26 cellular contexts compared by ENCODE assay signal in the genomic region with DNA sequence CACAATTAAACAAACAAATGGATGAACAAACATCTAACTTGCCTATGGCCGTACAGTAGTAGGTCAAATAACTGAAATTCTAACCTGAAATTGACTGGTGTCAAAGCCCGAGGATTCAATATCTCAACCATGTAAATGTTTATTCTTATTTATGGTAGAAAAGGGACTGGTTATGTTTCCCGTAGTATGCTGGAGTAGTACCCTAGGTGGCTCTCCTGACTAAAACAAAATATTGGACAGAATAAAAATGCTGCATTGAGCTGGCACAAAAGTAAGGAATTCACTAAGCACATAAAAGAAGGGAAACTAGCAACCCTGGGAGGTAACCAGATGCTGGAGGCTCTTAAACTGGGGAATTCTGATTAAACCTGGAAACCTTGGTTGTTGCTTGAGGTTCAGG.
A peak's percentile ranks its signal among the peaks of the same experiment; 100 is the strongest.
DNase-seq lines count a peak whose midpoint lies in the region; ATAC-seq, FAIRE-seq and TF ChIP-seq lines count a peak whose summit lies in the region.
"Had no signal": no experiment of that assay in that cellular context is flagged by ENCODE, and none has a peak within 500 bp of the region (broad histone marks: within the 10 kb centered on the region; RNA-seq: fewer than 3 reads in every experiment).

No MANE protein-coding gene starts in this region.

- H3K4me3 ChIP-seq in keratinocyte (ENCODE audit: control insufficient read depth in 2 of 3, extremely low read depth in 1 of 3, insufficient read depth in 2 of 3, low read depth in 1 of 3, low read length in 3 of 3), result no peak overlapping the region
- H3K4me3 ChIP-seq in mucosa of descending colon, result no peak overlapping the region
- H3K4me3 ChIP-seq in heart left ventricle, result no peak overlapping the region
- H3K4me3 ChIP-seq: K562, neural progenitor cell had no signal

- TF ChIP-seq CTCF in LNCAP (IDR thresholded peaks at IDR 0.05) (peak; percentile 23; the same call in 1 of the 2 replicates), keratinocyte (optimal IDR thresholded peaks at IDR 0.05 in 1 of 3, IDR thresholded peaks at IDR 0.05 in 1 of 3, conservative IDR thresholded peaks at IDR 0.05 in 1 of 3; ENCODE audit: extremely low read depth in 1 of 3, insufficient read depth in 2 of 3, low read length in 3 of 3) (no peak), mucosa of descending colon (IDR thresholded peaks at IDR 0.05) (no peak), heart left ventricle (IDR thresholded peaks at IDR 0.05) (no peak)

- no peaks in the 10 kb centered on the region for H3K9me1 ChIP-seq in keratinocyte (ENCODE audit: control insufficient read depth, extremely low read depth, insufficient read depth, low read length)

- H3K9ac ChIP-seq in keratinocyte (ENCODE audit: control insufficient read depth, extremely low read depth, insufficient read depth, low read length), result no peak overlapping the region
- H3K9ac ChIP-seq: neural progenitor cell had no signal

- 91 to 95% (median 94%) methylated on average over 3 of the region's 3 CpGs for whole genome bisulfite sequencing in heart left ventricle, 4 donors

- H3K79me2 ChIP-seq in keratinocyte (ENCODE audit: control insufficient read depth, insufficient read depth, low read length), result no peaks in the 10 kb centered on the region

- no peak for TF ChIP-seq POLR2A in GM12891 (IDR thresholded peaks at IDR 0.05; ENCODE audit: low read depth, low read length)
- TF ChIP-seq POLR2A in heart left ventricle (IDR thresholded peaks at IDR 0.05), result no peak

- H3K9me3 ChIP-seq in keratinocyte (ENCODE audit: control insufficient read depth, low read depth, low read length) (no peaks in the 10 kb centered on the region), mucosa of descending colon (no peaks in the 10 kb centered on the region), heart left ventricle (peaks cover 0 to 13% (median 0%) of the 10 kb centered on the region in 12 donors)

- H3K36me3 ChIP-seq in keratinocyte (ENCODE audit: control insufficient read depth in 2 of 2, extremely low read depth in 1 of 2, insufficient read depth in 2 of 2, low read length in 2 of 2) (no peaks in the 10 kb centered on the region), mucosa of descending colon (ENCODE audit: low read depth) (no peaks in the 10 kb centered on the region), heart left ventricle (no peaks in the 10 kb centered on the region)
- H3K36me3 ChIP-seq: neural progenitor cell had no signal

- peak overlapping the region; percentile 3 for H2AFZ ChIP-seq in keratinocyte (ENCODE audit: control insufficient read depth, low read length)
- H2AFZ ChIP-seq: neural progenitor cell had no signal

- peak; percentile 14 for DNase-seq in Daoy (ENCODE audit: low read depth)
- peak; percentile 60 for DNase-seq in astrocyte of the hippocampus (ENCODE audit: low read depth, low spot score)
- no peak for DNase-seq in keratinocyte (ENCODE audit: low read depth, low spot score)
- no peak for DNase-seq in GM12891 (ENCODE audit: insufficient read length, low spot score)
- DNase-seq in mucosa of descending colon, result no peak
- DNase-seq in heart left ventricle, result no peak
- DNase-seq: activated CD4-positive, alpha-beta T cell treated with anti-CD3 and anti-CD28 coated beads for 36 hours; activated gamma-delta T cell; activated naive CD8-positive, alpha-beta T cell treated with anti-CD3 and anti-CD28 coated beads, Interleukin-2, amount 10 ng/mL, durations not matched to agents 7 days and 5 days; activated T-cell treated with anti-CD3 and anti-CD28 coated beads, Interleukin-2, amount 50 U/mL, for 1 hour; CD4-positive, CD25-positive, alpha-beta regulatory T cell; effector CD8-positive, alpha-beta T cell; foreskin melanocyte; H9; NCI-H1417 treated with DMSO at 0.1 percent for 48 hours; NCI-H2081; NCI-H2227 treated with DMSO at 0.1 percent for 48 hours; stimulated activated CD4-positive, alpha-beta T cell treated with anti-CD3 and anti-CD28 coated beads, Interleukin-4, amount 100 ng/mL, for 4 hours; substantia nigra; T-helper 2 cell had no signal

- H3K4me1 ChIP-seq in keratinocyte (ENCODE audit: control insufficient read depth, extremely low read depth, insufficient read depth, low read length) (peaks cover 5% of the 10 kb centered on the region), mucosa of descending colon (ENCODE audit: low read depth) (no peaks in the 10 kb centered on the region), heart left ventricle (no peaks in the 10 kb centered on the region)

- no peaks in the 10 kb centered on the region for H3K27me3 ChIP-seq in keratinocyte (ENCODE audit: control insufficient read depth, extremely low read depth, insufficient read depth, low read length)
- peaks cover 0 to 2% (median 0%) of the 10 kb centered on the region in 9 donors for H3K27me3 ChIP-seq in heart left ventricle
- H3K27me3 ChIP-seq: neural progenitor cell had no signal

- intact Hi-C loops in mucosa of descending colon (cut with DNase I, micrococcal nuclease), result no loop called here
- intact Hi-C loops in heart left ventricle (cut with DNase I), result loop anchor here in 1 of 10 donors (10.0 kb wide), 1 partner anchor 475 kb away; no protein-coding TSS in a partner anchor

- H3K27ac ChIP-seq in keratinocyte (ENCODE audit: control insufficient read depth, insufficient read depth, low read length), result no peak overlapping the region
- no peak overlapping the region for H3K27ac ChIP-seq in heart left ventricle
- H3K27ac ChIP-seq: neural progenitor cell, RWPE1 had no signal

- no peak overlapping the region for H3K4me2 ChIP-seq in keratinocyte (ENCODE audit: control insufficient read depth, extremely low read depth, insufficient read depth, low read depth, low read length)
- H3K4me2 ChIP-seq: neural progenitor cell had no signal

- no peaks in the 10 kb centered on the region for H4K20me1 ChIP-seq in keratinocyte (ENCODE audit: control insufficient read depth, extremely low read depth, insufficient read depth, low read length)

- FAIRE-seq in keratinocyte (lab: Jason Lieb, UNC), result no peak
- no peak for FAIRE-seq in GM12891 (lab: Jason Lieb, UNC)
- FAIRE-seq: G401.6, K562 had no signal

- dilution Hi-C loops in keratinocyte (cut with MboI; ENCODE audit: extremely low pct_ligation_motif_present, low sequenced_read_pairs), result no loop called here

- ATAC-seq in mucosa of descending colon, result no peak
- no peak for ATAC-seq in heart left ventricle
- ATAC-seq: activated CD4-positive, alpha-beta T cell treated with anti-CD3 and anti-CD28 coated beads for 36 hours; K562; stimulated activated memory B cell treated with anti-CD40 and anti-IgM and Interleukin-4, amounts not matched to agents 10 μg/mL and 1 μg/mL and 100 μg/mL, for 72 hours had no signal

TF ChIP-seq in GM12891, 5 proteins besides CTCF, POLR2A, EP300 and RAD21:
- no peak for TF ChIP-seq SPI1 (IDR thresholded peaks at IDR 0.05; ENCODE audit: low read depth, low read length)
- no peak for TF ChIP-seq POU2F2 (IDR thresholded peaks at IDR 0.05; ENCODE audit: low read depth, low read length)
- TF ChIP-seq TAF1 (IDR thresholded peaks at IDR 0.05; ENCODE audit: low read depth, low read length), result no peak
- TF ChIP-seq PAX5 (IDR thresholded peaks at IDR 0.05; ENCODE audit: insufficient read depth, low read length, severe bottlenecking), result no peak
TF ChIP-seq in GM12891: peak in this region for 0.

Comparison
In these comparisons a context has a peak if more than half of its experiments do, and no peak if none do; other contexts are left out.
1. DNase-seq: peak in Daoy (single experiment) and astrocyte of the hippocampus (single experiment); none in keratinocyte (single experiment), GM12891 (single experiment), mucosa of descending colon (0 of 3) and heart left ventricle (0 of 5).